Comparison of ENCODE assay signal across 10 cellular contexts in the genomic region with DNA sequence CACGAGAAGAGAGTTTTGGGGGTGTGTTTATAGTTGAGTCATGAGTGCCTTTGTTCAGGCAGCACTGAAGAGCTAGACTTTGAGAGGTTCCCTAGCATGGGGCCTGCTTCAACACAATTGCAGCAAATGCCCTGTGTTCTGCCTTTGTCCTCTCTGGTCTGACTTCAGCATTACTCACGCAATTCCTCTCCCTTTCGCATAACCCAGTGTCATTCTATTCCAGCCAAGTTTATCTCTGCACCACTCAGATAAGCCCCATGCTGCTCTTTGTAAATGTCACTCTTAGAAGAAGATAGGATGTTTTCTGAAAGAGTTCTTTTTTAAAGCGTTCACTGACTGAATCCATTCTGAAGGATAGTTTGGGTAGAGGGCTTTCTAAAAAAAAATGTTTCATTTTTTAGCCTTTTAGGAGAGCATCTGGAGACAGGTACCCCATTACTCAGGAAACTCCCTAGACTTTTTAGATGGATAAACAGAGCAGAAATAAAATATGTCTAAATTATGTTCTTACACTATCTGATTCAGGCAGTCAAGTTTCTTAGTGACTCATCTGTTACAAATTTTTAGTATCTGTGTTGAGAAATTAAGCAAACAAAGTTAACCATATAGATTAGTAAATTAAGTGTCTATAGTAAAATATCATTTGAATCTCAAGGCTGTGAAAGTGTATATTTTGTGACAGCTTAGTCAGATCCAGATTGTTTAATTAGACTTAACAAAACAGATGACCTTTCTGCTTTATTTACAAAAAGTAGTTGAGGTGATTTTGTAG.
DNase-seq lines count a peak whose midpoint lies in the region; ATAC-seq, FAIRE-seq and TF ChIP-seq lines count a peak whose summit lies in the region.
"Had no signal": no experiment of that assay in that cellular context is flagged by ENCODE, and none has a peak within 500 bp of the region (broad histone marks: within the 10 kb centered on the region; RNA-seq: fewer than 3 reads in every experiment).

No MANE protein-coding gene starts in this region.

- H3K9me3 ChIP-seq in keratinocyte (ENCODE audit: control insufficient read depth, low read depth, low read length): no peaks in the 10 kb centered on the region

- H3K27ac ChIP-seq in keratinocyte (ENCODE audit: control insufficient read depth, insufficient read depth, low read length): peak overlapping the region; percentile 68

- no peak for TF ChIP-seq CTCF in keratinocyte (optimal IDR thresholded peaks at IDR 0.05 in 1 of 3, IDR thresholded peaks at IDR 0.05 in 1 of 3, conservative IDR thresholded peaks at IDR 0.05 in 1 of 3; ENCODE audit: extremely low read depth in 1 of 3, insufficient read depth in 2 of 3, low read length in 3 of 3)

- no peak overlapping the region for H3K9ac ChIP-seq in keratinocyte (ENCODE audit: control insufficient read depth, extremely low read depth, insufficient read depth, low read length)

- H3K4me3 ChIP-seq in keratinocyte (ENCODE audit: control insufficient read depth in 2 of 3, extremely low read depth in 1 of 3, insufficient read depth in 2 of 3, low read depth in 1 of 3, low read length in 3 of 3): no peak overlapping the region

- DNase-seq in Caki2 (ENCODE audit: low read depth): peak; percentile 3
- DNase-seq in NCI-H345 (lab: John Stamatoyannopoulos, UW): peak; percentile 76
- DNase-seq in dermis blood vessel endothelial cell: peak; percentile 4
- peak; percentile 15 for DNase-seq in keratinocyte (ENCODE audit: low read depth, low spot score)
- no peak for DNase-seq in HCEC 1CT
- DNase-seq in DMS 273 (lab: John Stamatoyannopoulos, UW; ENCODE audit: unreplicated experiment): no peak
- DNase-seq: MM.1S, natural killer cell had no signal

- no peaks in the 10 kb centered on the region for H3K9me1 ChIP-seq in keratinocyte (ENCODE audit: control insufficient read depth, extremely low read depth, insufficient read depth, low read length)

- H3K79me2 ChIP-seq in keratinocyte (ENCODE audit: control insufficient read depth, insufficient read depth, low read length): no peaks in the 10 kb centered on the region

- no peak for ATAC-seq in HG02840 (IDR thresholded peaks at IDR 0.05; ENCODE audit: low FRiP score, unreplicated experiment)
- no peak for ATAC-seq in HG03354 (IDR thresholded peaks at IDR 0.05; ENCODE audit: poor library complexity, severe bottlenecking, unreplicated experiment)
- ATAC-seq: natural killer cell had no signal

- no peaks in the 10 kb centered on the region for H3K36me3 ChIP-seq in keratinocyte (ENCODE audit: control insufficient read depth in 2 of 2, extremely low read depth in 1 of 2, insufficient read depth in 2 of 2, low read length in 2 of 2)

- H2AFZ ChIP-seq in keratinocyte (ENCODE audit: control insufficient read depth, low read length): no peak overlapping the region

- peaks cover 7% of the 10 kb centered on the region for H3K4me1 ChIP-seq in keratinocyte (ENCODE audit: control insufficient read depth, extremely low read depth, insufficient read depth, low read length)

- H3K4me2 ChIP-seq in keratinocyte (ENCODE audit: control insufficient read depth, extremely low read depth, insufficient read depth, low read depth, low read length): peak overlapping the region; percentile 32

- dilution Hi-C loops in keratinocyte (cut with MboI; ENCODE audit: extremely low pct_ligation_motif_present, low sequenced_read_pairs): no loop called here

- in situ Hi-C loops in Caki2 (cut with HindIII; ENCODE audit: low pct_unique_long_range_greater_than_20kb, low sequenced_read_pairs): no loop called here

- H4K20me1 ChIP-seq in keratinocyte (ENCODE audit: control insufficient read depth, extremely low read depth, insufficient read depth, low read length): no peaks in the 10 kb centered on the region

- FAIRE-seq in keratinocyte (lab: Jason Lieb, UNC): peak; percentile 80

- H3K27me3 ChIP-seq in keratinocyte (ENCODE audit: control insufficient read depth, extremely low read depth, insufficient read depth, low read length): no peaks in the 10 kb centered on the region

Comparison
In these comparisons a context has a peak if more than half of its experiments do, and no peak if none do; other contexts are left out.
1. DNase-seq: peak in Caki2 (single experiment), NCI-H345 (single experiment), dermis blood vessel endothelial cell (single experiment) and keratinocyte (single experiment); none in HCEC 1CT (single experiment) and DMS 273 (single experiment).